18 cellular contexts compared by ENCODE assay signal in the genomic region with DNA sequence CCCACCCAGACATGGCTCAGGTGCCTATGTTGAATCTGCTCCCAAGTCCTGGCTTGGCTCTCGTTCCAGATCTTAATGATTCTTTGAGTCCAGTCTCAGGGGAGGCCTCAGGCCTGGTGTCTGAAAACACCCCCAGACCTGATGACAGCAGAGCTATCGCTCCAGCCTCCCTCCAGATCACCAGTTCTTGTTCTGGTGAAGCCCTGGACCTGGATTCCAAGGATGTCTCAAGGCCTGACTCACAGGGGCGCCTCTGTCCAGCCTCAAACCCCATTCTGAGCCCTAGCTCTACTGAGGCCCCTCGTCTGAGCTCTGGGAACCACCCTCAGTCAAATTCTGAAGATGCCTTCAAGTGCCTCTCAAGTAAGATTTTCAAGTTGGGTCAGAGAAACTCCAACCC. TPM values are rescaled to one million over a fixed set of nuclear protein-coding genes. Genes with fewer than 3 reads are reported as not detected.
DNase-seq lines count a peak whose midpoint lies in the region; ATAC-seq and TF ChIP-seq lines count a peak whose summit lies in the region.
"Had no signal": no experiment of that assay in that cellular context is flagged by ENCODE, and none has a peak within 500 bp of the region (broad histone marks: within the 10 kb centered on the region; RNA-seq: fewer than 3 reads in every experiment).

No MANE protein-coding gene starts in this region.

- H3K4me1 ChIP-seq in mesodermal cell (ENCODE audit: control insufficient read depth, insufficient read depth, low read length, poor library complexity, severe bottlenecking) = peaks cover 11% of the 10 kb centered on the region

- DNase-seq in AG08396 (ENCODE audit: low spot score) (peak; percentile 52), GM03348 (ENCODE audit: low spot score) (peak; percentile 40), DMS153 (lab: John Stamatoyannopoulos, UW) (no peak), OCI-M2 (lab: John Stamatoyannopoulos, UW; ENCODE audit: unreplicated experiment) (no peak)
- DNase-seq: DMS 273 treated with DMSO at 0.1 percent for 48 hours, NCI-H1048, NCI-H1436 treated with DMSO at 0.1 percent for 48 hours, NCI-H2029 treated with DMSO at 0.1 percent for 48 hours, NCI-H2171 treated with DMSO at 0.1 percent for 48 hours, Right ventricle myocardium superior had no signal

- no peak for TF ChIP-seq EP300 in Ishikawa (IDR thresholded peaks at IDR 0.05; ENCODE audit: borderline replicate concordance)

- ATAC-seq in HG03439 (IDR thresholded peaks at IDR 0.05; ENCODE audit: unreplicated experiment) (no peak), GM18907 (IDR thresholded peaks at IDR 0.05; ENCODE audit: unreplicated experiment) (no peak)
- ATAC-seq: HCT116, Panc1 had no signal

- H3K4me3 ChIP-seq in mesodermal cell (ENCODE audit: extremely low read depth, insufficient read depth, low read length, poor library complexity, severe bottlenecking) = no peak overlapping the region

- H3K27ac ChIP-seq in mesodermal cell (ENCODE audit: low read depth, low read length, severe bottlenecking) = peak overlapping the region; percentile 10
- H3K27ac ChIP-seq: C4-2B, KMS-11 had no signal

- 72 to 82% methylated on average over 4 of the region's 4 CpGs for WGBS in mesodermal cell (ENCODE audit: insufficient coverage in 2 of 2), 2 experiments

- H3K9me3 ChIP-seq in mesodermal cell (ENCODE audit: control insufficient read depth, low read length) = peaks cover 2% of the 10 kb centered on the region

- TF ChIP-seq RAD21 in Ishikawa (IDR thresholded peaks at IDR 0.05; ENCODE audit: low read depth) = no peak

- no peaks in the 10 kb centered on the region for H3K36me3 ChIP-seq in mesodermal cell (ENCODE audit: control insufficient read depth, insufficient read depth, low read length)

TF ChIP-seq in Ishikawa, 13 proteins besides CTCF, POLR2A, EP300 and RAD21:
- TF ChIP-seq TEAD4 (IDR thresholded peaks at IDR 0.05) = 0 out of 2 replicates have a peak, but pooled peaks have one; percentile 13
- no peak for TF ChIP-seq NFIC (IDR thresholded peaks at IDR 0.05)
- no peak for TF ChIP-seq YY1 (IDR thresholded peaks at IDR 0.05; ENCODE audit: low read depth)
- TF ChIP-seq USF1 (IDR thresholded peaks at IDR 0.05) = no peak
- no peak for TF ChIP-seq TCF12 (IDR thresholded peaks at IDR 0.05; ENCODE audit: low read depth)
- TF ChIP-seq CEBPB (IDR thresholded peaks at IDR 0.05) = no peak
- TF ChIP-seq EGR1 (IDR thresholded peaks at IDR 0.05) = no peak
- no peak for TF ChIP-seq CREB1 (IDR thresholded peaks at IDR 0.05; ENCODE audit: low read depth)
- no peak for TF ChIP-seq TAF1 (IDR thresholded peaks at IDR 0.05; ENCODE audit: low read depth)
- TF ChIP-seq, protein P1, sequence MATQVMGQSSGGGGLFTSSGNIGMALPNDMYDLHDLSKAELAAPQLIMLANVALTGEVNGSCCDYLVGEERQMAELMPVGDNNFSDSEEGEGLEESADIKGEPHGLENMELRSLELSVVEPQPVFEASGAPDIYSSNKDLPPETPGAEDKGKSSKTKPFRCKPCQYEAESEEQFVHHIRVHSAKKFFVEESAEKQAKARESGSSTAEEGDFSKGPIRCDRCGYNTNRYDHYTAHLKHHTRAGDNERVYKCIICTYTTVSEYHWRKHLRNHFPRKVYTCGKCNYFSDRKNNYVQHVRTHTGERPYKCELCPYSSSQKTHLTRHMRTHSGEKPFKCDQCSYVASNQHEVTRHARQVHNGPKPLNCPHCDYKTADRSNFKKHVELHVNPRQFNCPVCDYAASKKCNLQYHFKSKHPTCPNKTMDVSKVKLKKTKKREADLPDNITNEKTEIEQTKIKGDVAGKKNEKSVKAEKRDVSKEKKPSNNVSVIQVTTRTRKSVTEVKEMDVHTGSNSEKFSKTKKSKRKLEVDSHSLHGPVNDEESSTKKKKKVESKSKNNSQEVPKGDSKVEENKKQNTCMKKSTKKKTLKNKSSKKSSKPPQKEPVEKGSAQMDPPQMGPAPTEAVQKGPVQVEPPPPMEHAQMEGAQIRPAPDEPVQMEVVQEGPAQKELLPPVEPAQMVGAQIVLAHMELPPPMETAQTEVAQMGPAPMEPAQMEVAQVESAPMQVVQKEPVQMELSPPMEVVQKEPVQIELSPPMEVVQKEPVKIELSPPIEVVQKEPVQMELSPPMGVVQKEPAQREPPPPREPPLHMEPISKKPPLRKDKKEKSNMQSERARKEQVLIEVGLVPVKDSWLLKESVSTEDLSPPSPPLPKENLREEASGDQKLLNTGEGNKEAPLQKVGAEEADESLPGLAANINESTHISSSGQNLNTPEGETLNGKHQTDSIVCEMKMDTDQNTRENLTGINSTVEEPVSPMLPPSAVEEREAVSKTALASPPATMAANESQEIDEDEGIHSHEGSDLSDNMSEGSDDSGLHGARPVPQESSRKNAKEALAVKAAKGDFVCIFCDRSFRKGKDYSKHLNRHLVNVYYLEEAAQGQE (IDR thresholded peaks at IDR 0.05; ENCODE audit: low read depth) = 0 out of 2 replicates have a peak, but pooled peaks have one; percentile 27
- no peak for TF ChIP-seq MAX (IDR thresholded peaks at IDR 0.05)
- no peak for TF ChIP-seq ZBTB7A (IDR thresholded peaks at IDR 0.05; ENCODE audit: low read depth)
- TF ChIP-seq FOXM1 (IDR thresholded peaks at IDR 0.05; ENCODE audit: borderline replicate concordance, low read depth) = no peak

RNA-seq across cellular contexts. Expression of gene MROH7, which starts 11.4 kb away (rescaled TPM):
- 0.44 TPM for polyA plus RNA-seq in mesodermal cell (2013, experiment 1 of 2)
- polyA plus RNA-seq in mesodermal cell (2013, experiment 2 of 2) = not detected

RNA-seq across cellular contexts. Expression of gene FAM151A, which starts 29.7 kb away (rescaled TPM):
- not detected for polyA plus RNA-seq in mesodermal cell (2013, experiment 1 of 2)
- not detected for polyA plus RNA-seq in mesodermal cell (2013, experiment 2 of 2)

Comparison
In these comparisons a context has a peak if more than half of its experiments do, and no peak if none do; other contexts are left out.
1. DNase-seq: peak in AG08396 (single experiment) and GM03348 (single experiment); none in DMS153 (single experiment) and OCI-M2 (single experiment).